In the genomic region with DNA sequence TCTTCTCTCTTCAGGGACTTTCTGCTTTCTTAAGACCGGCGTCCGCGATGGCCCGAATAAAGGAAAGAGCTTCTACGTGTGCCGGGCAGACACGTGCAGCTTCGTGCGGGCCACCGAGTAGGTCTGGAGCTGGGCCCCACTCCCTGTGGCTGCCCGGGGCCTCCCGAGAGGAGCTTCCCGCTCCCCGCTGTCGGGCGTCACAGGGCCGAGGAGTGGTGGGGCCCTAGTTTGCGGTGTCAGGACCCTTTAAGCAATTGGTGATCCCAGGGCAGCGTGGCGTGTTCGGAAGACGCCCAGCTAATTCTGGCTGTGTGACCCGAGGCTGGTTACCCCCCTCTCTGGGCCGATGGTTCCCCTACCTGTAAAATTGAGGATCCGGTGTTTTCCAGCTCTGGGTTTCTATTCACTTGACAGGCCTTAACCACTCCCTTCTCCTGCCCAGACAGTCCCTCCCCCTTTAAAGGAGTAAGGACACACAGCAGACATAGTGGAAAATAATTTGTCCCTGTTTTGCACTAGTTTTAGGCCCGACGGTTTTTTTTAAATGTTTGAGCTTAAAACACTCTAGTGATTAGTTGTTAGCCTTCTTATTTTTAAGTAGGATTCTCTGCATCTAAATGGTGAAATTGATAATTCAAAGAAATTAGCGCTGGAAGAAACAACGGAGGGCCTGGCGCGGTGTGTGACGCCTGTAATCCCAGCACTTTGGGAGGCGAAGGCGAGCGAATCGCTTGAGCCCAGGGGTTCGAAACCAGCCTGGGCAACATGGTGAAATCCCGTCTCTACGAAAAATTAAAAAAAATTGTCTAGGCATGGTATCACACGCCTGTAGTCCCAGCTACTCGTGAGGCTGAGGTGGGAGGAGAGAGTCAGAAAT, we compare ENCODE assay signal across 8 cellular contexts. TPM values are rescaled to one million over a fixed set of nuclear protein-coding genes. Genes with fewer than 3 reads are reported as not detected.
A peak's percentile ranks its signal among the peaks of the same experiment; 100 is the strongest.
DNase-seq lines count a peak whose midpoint lies in the region; ATAC-seq, FAIRE-seq and TF ChIP-seq lines count a peak whose summit lies in the region.

No MANE protein-coding gene starts in this region.

- H3K27ac ChIP-seq in A549 (peak overlapping the region; percentile 69 to 84), brain microvascular endothelial cell (peak overlapping the region; percentile 75), stomach (peak overlapping the region; percentile 85 to 88 (median 86))

- H3K4me1 ChIP-seq in A549 (peaks cover 19% of the 10 kb centered on the region; the same call in 2 of the 3 replicates), stomach (peaks cover 0 to 31% (median 17%) of the 10 kb centered on the region in 4 donors)

- H3K9me3 ChIP-seq in A549 (no peaks in the 10 kb centered on the region), stomach (no peaks in the 10 kb centered on the region)

- H3K36me3 ChIP-seq in brain microvascular endothelial cell (replicated peaks), result no peaks in the 10 kb centered on the region
- no peaks in the 10 kb centered on the region for H3K36me3 ChIP-seq in kidney epithelial cell (ENCODE audit: control insufficient read depth, insufficient read depth, low read length)
- H3K36me3 ChIP-seq in stomach, result peaks cover 0 to 18% (median 3%) of the 10 kb centered on the region in 4 donors

- POLR2A ChIA-PET in A549 (lab: Yijun Ruan, JAX), result interaction anchor here (0.6 kb wide), 1 partner anchor 111 kb away, joined by 3 read pairs; no protein-coding TSS in a partner anchor
- POLR2A ChIA-PET in HEK293T (lab: Yijun Ruan, JAX), result interaction anchor here (0.6 to 2.3 kb wide), 53 partner anchors 9 to 819 kb away, joined by 3 to 16 read pairs (median 4); partner anchors contain the start of genes CD2, CD58, IGSF3 and MAN1A2

- peak overlapping the region; percentile 78 for H3K4me3 ChIP-seq in A549
- H3K4me3 ChIP-seq in brain microvascular endothelial cell (ENCODE audit: low read depth, low read length), result peak overlapping the region; percentile 85
- H3K4me3 ChIP-seq in kidney epithelial cell (ENCODE audit: low read depth, low read length), result peak overlapping the region; percentile 75
- H3K4me3 ChIP-seq in stomach, result peak overlapping the region; percentile 69 to 84 (median 80)

- 19% methylated on average over 26 of the region's 42 CpGs for WGBS in A549 (ENCODE audit: missing lambda C conversion rate)
- 17 to 31% (median 21%) methylated on average over 30 to 42 of the region's 42 CpGs for WGBS in stomach, 5 donors

- TF ChIP-seq CTCF in A549 (IDR thresholded peaks at IDR 0.05), result no peak
- no peak for TF ChIP-seq CTCF in brain microvascular endothelial cell (IDR thresholded peaks at IDR 0.05; ENCODE audit: low read depth, low read length, missing control alignments)
- TF ChIP-seq CTCF in kidney epithelial cell (IDR thresholded peaks at IDR 0.05; ENCODE audit: insufficient read depth, low read length, poor library complexity, severe bottlenecking), result no peak
- no peak for TF ChIP-seq CTCF in stomach (IDR thresholded peaks at IDR 0.05)

- H3K27me3 ChIP-seq in brain microvascular endothelial cell (replicated peaks) (no peaks in the 10 kb centered on the region), kidney epithelial cell (ENCODE audit: control insufficient read depth, insufficient read depth, low read length) (no peaks in the 10 kb centered on the region), stomach (no peaks in the 10 kb centered on the region)

- peak; percentile 75 to 78 for ATAC-seq in A549

- TF ChIP-seq EP300 in A549 (IDR thresholded peaks at IDR 0.05) (no peak), stomach (IDR thresholded peaks at IDR 0.05) (no peak)

- no peak for TF ChIP-seq POLR2A in A549 (IDR thresholded peaks at IDR 0.05; ENCODE audit: low read length)
- no peak for TF ChIP-seq POLR2A in stomach (IDR thresholded peaks at IDR 0.05)

- DNase-seq in A549 (ENCODE audit: low read depth in 1 of 2, low spot score in 1 of 2) (peak; percentile 52 to 71), EH (ENCODE audit: low read depth) (peak; percentile 55), HEK293T (ENCODE audit: extremely low spot score) (peak; percentile 62), NCI-H2227 treated with DMSO at 0.1 percent for 48 hours (lab: John Stamatoyannopoulos, UW) (peak; percentile 27), brain microvascular endothelial cell (peak; percentile 48), kidney epithelial cell (ENCODE audit: low read depth) (no peak), stomach (no peak), medulla oblongata (ENCODE audit: extremely low spot score) (no peak)

- intact Hi-C loops in stomach (cut with DNase I; ENCODE audit: low total_unique reads), result no loop called here

- FAIRE-seq in A549 (lab: Jason Lieb, UNC), result no peak

- H3K4me2 ChIP-seq in A549, result peak overlapping the region; percentile 87

- in situ Hi-C loops in brain microvascular endothelial cell (cut with HindIII; ENCODE audit: low pct_ligation_motif_present, low sequenced_read_pairs), result loop anchor here (25.0 kb wide), 1 partner anchor 323 kb away; no protein-coding TSS in a partner anchor

- CTCF ChIA-PET in A549 (lab: Yijun Ruan, JAX), result interaction anchor here (0.6 to 8.4 kb wide), 10 partner anchors 14 to 486 kb away, joined by 3 to 48 read pairs (median 4); no protein-coding TSS in a partner anchor
- CTCF ChIA-PET in HEK293T (lab: Yijun Ruan, JAX), result interaction anchor here (0.5 to 1.3 kb wide), 5 partner anchors 7 to 335 kb away, joined by 3 to 5 read pairs (median 4); no protein-coding TSS in a partner anchor

- TF ChIP-seq RAD21 in A549 (conservative IDR thresholded peaks at IDR 0.05 in 1 of 2, IDR thresholded peaks at IDR 0.05 in 1 of 2), result no peak

TF ChIP-seq in A549, 52 proteins besides CTCF, POLR2A, EP300 and RAD21 (continues in another document):
- TF ChIP-seq ZNF302 (CRISPR knock-in tag; IDR thresholded peaks at IDR 0.05) (no peak), HOXA7 (CRISPR knock-in tag; IDR thresholded peaks at IDR 0.05) (no peak), NPAS2 (CRISPR knock-in tag; IDR thresholded peaks at IDR 0.05; ENCODE audit: borderline replicate concordance) (no peak), CBX2 (IDR thresholded peaks at IDR 0.05; ENCODE audit: borderline replicate concordance, low read depth) (no peak), RNF2 (IDR thresholded peaks at IDR 0.05; ENCODE audit: borderline replicate concordance, low read depth) (no peak), MYC (IDR thresholded peaks at IDR 0.05; ENCODE audit: borderline replicate concordance, low read length) (peak; percentile 63; the same call in 1 of the 2 replicates)
- TF ChIP-seq, protein P1, sequence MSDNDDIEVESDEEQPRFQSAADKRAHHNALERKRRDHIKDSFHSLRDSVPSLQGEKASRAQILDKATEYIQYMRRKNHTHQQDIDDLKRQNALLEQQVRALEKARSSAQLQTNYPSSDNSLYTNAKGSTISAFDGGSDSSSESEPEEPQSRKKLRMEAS (IDR thresholded peaks at IDR 0.05), result peak; percentile 69
- TF ChIP-seq, protein P2, sequence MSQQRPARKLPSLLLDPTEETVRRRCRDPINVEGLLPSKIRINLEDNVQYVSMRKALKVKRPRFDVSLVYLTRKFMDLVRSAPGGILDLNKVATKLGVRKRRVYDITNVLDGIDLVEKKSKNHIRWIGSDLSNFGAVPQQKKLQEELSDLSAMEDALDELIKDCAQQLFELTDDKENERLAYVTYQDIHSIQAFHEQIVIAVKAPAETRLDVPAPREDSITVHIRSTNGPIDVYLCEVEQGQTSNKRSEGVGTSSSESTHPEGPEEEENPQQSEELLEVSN (IDR thresholded peaks at IDR 0.05; ENCODE audit: borderline replicate concordance, low read depth), result no peak

TF ChIP-seq in HEK293T, 16 proteins besides CTCF, POLR2A, EP300 and RAD21:
- TF ChIP-seq ELF4 (IDR thresholded peaks at IDR 0.05) (0 out of 2 replicates have a peak, but pooled peaks have one; percentile 8), L3MBTL2 (conservative IDR thresholded peaks at IDR 0.05) (peak; percentile 81), PKNOX1 (IDR thresholded peaks at IDR 0.05) (peak; percentile 4; the same call in 1 of the 2 replicates), LEF1 (IDR thresholded peaks at IDR 0.05; ENCODE audit: borderline replicate concordance) (no peak)

RNA-seq across cellular contexts. Expression of gene TTF2, which starts 0.6 kb away (rescaled TPM):
- polyA plus RNA-seq in A549 (2011; rRNA removed) (26.6 and 31.0 TPM in 2 replicates), A549 (2017; fragmentation: RNase III; extraction: RNeasy Plus Mini Kit Qiagen cat#74134 plus additional on column Dnase treatment) (14.5 to 16.5 TPM (median 16.1 TPM) in 3 replicates), stomach (1 to 10 TPM; 1.7 to 4.1 (median 2.1) TPM)
- polyA plus RNA-seq in A549 (2012; cell fraction: cytosol; rRNA removed), result 14.8 and 15.7 TPM in 2 replicates
- 18.5 and 20.5 TPM in 2 replicates for polyA plus RNA-seq in A549 (2012; cell fraction: nucleus; rRNA removed)
- polyA minus RNA-seq in A549 (2011; rRNA and poly(A)+ RNA removed), result 15.8 and 20.5 TPM in 2 replicates
- total RNA-seq in kidney epithelial cell (7.1 and 14.3 TPM in 2 replicates), stomach (10 to 100 TPM in 4 of 5 donors, 1 to 10 TPM in 1; 6.2 to 58.7 (median 27.0) TPM)

RNA-seq across cellular contexts. Expression of gene CD101, which starts 59.1 kb away (rescaled TPM):
- polyA plus RNA-seq in A549 (2011; rRNA removed) (0.52 TPM in 2 replicates), A549 (2017; fragmentation: RNase III; extraction: RNeasy Plus Mini Kit Qiagen cat#74134 plus additional on column Dnase treatment) (0.21 to 0.30 TPM (median 0.29 TPM) in 3 replicates), stomach (1 to 10 TPM in 2 of 3 donors, not detected in 1; 1.4 to 1.9 TPM)
- 0.29 and 0.40 TPM in 2 replicates for polyA plus RNA-seq in A549 (2012; cell fraction: cytosol; rRNA removed)
- polyA plus RNA-seq in A549 (2012; cell fraction: nucleus; rRNA removed), result 0.53 and 1.3 TPM in 2 replicates
- polyA minus RNA-seq in A549 (2011; rRNA and poly(A)+ RNA removed), result 1.3 and 1.4 TPM in 2 replicates
- total RNA-seq in kidney epithelial cell (0.08 and 0.75 TPM in 2 replicates), stomach (1 to 10 TPM in 3 of 5 donors, under 1 TPM in 1, not detected in 1; 0.45 to 8.8 (median 2.0) TPM)

Comparison
In these comparisons a context has a peak if more than half of its experiments do, and no peak if none do; other contexts are left out.
1. DNase-seq: peak in A549 (2 of 2), EH (single experiment), HEK293T (single experiment), NCI-H2227 treated with DMSO at 0.1 percent for 48 hours (single experiment) and brain microvascular endothelial cell (single experiment); none in kidney epithelial cell (single experiment), stomach (single experiment) and medulla oblongata (single experiment).
2. Peak in every context shown above with its lines, with median percentiles within 50 percentile points of each other: H3K27ac ChIP-seq and H3K4me3 ChIP-seq.